ENCODE assay signal across 20 cellular contexts in genomic region chr19:2970201-2970838, GRCh38. TPM values are rescaled to one million over a fixed set of nuclear protein-coding genes. Genes with fewer than 3 reads are reported as not detected.
DNase-seq lines count a peak whose midpoint lies in the region; ATAC-seq and TF ChIP-seq lines count a peak whose summit lies in the region.
"Had no signal": no experiment of that assay in that cellular context is flagged by ENCODE, and none has a peak within 500 bp of the region (broad histone marks: within the 10 kb centered on the region; RNA-seq: fewer than 3 reads in every experiment).

No MANE protein-coding gene starts in this region.

- no peak for DNase-seq in heart left ventricle
- no peak for DNase-seq in Right ventricle myocardium superior
- peak; percentile 96 for DNase-seq in fibroblast of gingiva (ENCODE audit: low read depth)
- DNase-seq in lower lobe of right lung, result no peak
- DNase-seq in vagina (ENCODE audit: extremely low spot score in 2 of 2), result no peak
- DNase-seq in endothelial cell (ENCODE audit: low spot score), result no peak
- DNase-seq: activated CD4-positive, CD25-positive, alpha-beta regulatory T cell treated with anti-CD3 and anti-CD28 coated beads, Interleukin-2, amount 50 U/mL, for 72 hours; activated CD8-positive, alpha-beta memory T cell treated with anti-CD3 and anti-CD28 coated beads, Interleukin-2, amount 50 U/mL, for 48 hours; Caco-2; colonic mucosa; H7; islet precursor cell; naive thymus-derived CD8-positive, alpha-beta T cell; NCI-H2171 treated with DMSO at 0.1 percent for 48 hours had no signal

- intact Hi-C loops in heart left ventricle (cut with DNase I), result loop anchor here in 1 of 10 donors (5.0 kb wide), 1 partner anchor 72 kb away; no protein-coding TSS in a partner anchor
- intact Hi-C loops in Right ventricle myocardium superior (cut with DNase I), result loop anchor here (5.0 kb wide), 1 partner anchor 57 kb away; the partner anchor contains the start of gene TLE2
- intact Hi-C loops in lower lobe of right lung (cut with DNase I), result no loop called here
- intact Hi-C loops in vagina (cut with DNase I), result no loop called here

- no peak overlapping the region for H3K27ac Mint-ChIP-seq in endothelial cell (ENCODE audit: unreplicated experiment)
- H3K27ac Mint-ChIP-seq: activated naive CD4-positive, alpha-beta T cell treated with anti-CD3 and anti-CD28 coated beads, Interleukin-2, amount 50 U/mL, for 72 hours; naive thymus-derived CD8-positive, alpha-beta T cell had no signal

- TF ChIP-seq CTCF in heart left ventricle (IDR thresholded peaks at IDR 0.05) (no peak), lower lobe of right lung (IDR thresholded peaks at IDR 0.05) (no peak), vagina (IDR thresholded peaks at IDR 0.05) (no peak), endothelial cell (IDR thresholded peaks at IDR 0.05; ENCODE audit: unreplicated experiment) (no peak)

- H3K9me3 Mint-ChIP-seq in endothelial cell (ENCODE audit: unreplicated experiment), result no peaks in the 10 kb centered on the region
- H3K9me3 Mint-ChIP-seq: activated naive CD4-positive, alpha-beta T cell treated with anti-CD3 and anti-CD28 coated beads, Interleukin-2, amount 50 U/mL, for 72 hours; naive thymus-derived CD8-positive, alpha-beta T cell had no signal

- no peaks in the 10 kb centered on the region for H3K9me3 ChIP-seq in heart left ventricle
- no peaks in the 10 kb centered on the region for H3K9me3 ChIP-seq in lower lobe of right lung
- H3K9me3 ChIP-seq in vagina, result no peaks in the 10 kb centered on the region
- H3K9me3 ChIP-seq: A549, Caco-2, colonic mucosa had no signal

- no peak overlapping the region for H3K4me3 ChIP-seq in heart left ventricle
- no peak overlapping the region for H3K4me3 ChIP-seq in lower lobe of right lung
- H3K4me3 ChIP-seq in vagina, result no peak overlapping the region
- H3K4me3 ChIP-seq: A549, colonic mucosa, skin epidermis had no signal

- H3K4me1 Mint-ChIP-seq in endothelial cell (ENCODE audit: unreplicated experiment), result peaks cover 11% of the 10 kb centered on the region

- 74 to 83% (median 81%) methylated on average over 9 of the region's 9 CpGs for WGBS in heart left ventricle, 4 donors

- no peak overlapping the region for H3K4me3 Mint-ChIP-seq in endothelial cell (ENCODE audit: unreplicated experiment)
- H3K4me3 Mint-ChIP-seq: naive thymus-derived CD8-positive, alpha-beta T cell had no signal

- ATAC-seq in heart left ventricle (peak in 2 of 4 donors; percentile 3 to 4), Right ventricle myocardium superior (ENCODE audit: poor library complexity) (no peak), lower lobe of right lung (peak; percentile 5 to 45), HG02763 (IDR thresholded peaks at IDR 0.05; ENCODE audit: unreplicated experiment) (no peak), HG03342 (IDR thresholded peaks at IDR 0.05; ENCODE audit: unreplicated experiment) (no peak)
- ATAC-seq: A549; activated naive CD4-positive, alpha-beta T cell treated with anti-CD3 and anti-CD28 coated beads, Interleukin-2, amount 50 U/mL, for 72 hours; naive thymus-derived CD8-positive, alpha-beta T cell had no signal

- H3K27ac ChIP-seq in heart left ventricle, result peak overlapping the region; percentile 65 to 93 (median 84)
- H3K27ac ChIP-seq in lower lobe of right lung, result peak overlapping the region; percentile 82
- peak overlapping the region; percentile 21 for H3K27ac ChIP-seq in vagina
- H3K27ac ChIP-seq: A549, colonic mucosa had no signal

- H3K4me1 ChIP-seq in heart left ventricle, result peaks cover 5 to 72% (median 58%) of the 10 kb centered on the region in 12 donors
- H3K4me1 ChIP-seq in lower lobe of right lung, result peaks cover 72% of the 10 kb centered on the region
- peaks cover 23% of the 10 kb centered on the region for H3K4me1 ChIP-seq in vagina
- H3K4me1 ChIP-seq: A549, Caco-2, colonic mucosa had no signal

- no peaks in the 10 kb centered on the region for H3K27me3 ChIP-seq in heart left ventricle
- H3K27me3 ChIP-seq in lower lobe of right lung (ENCODE audit: low read depth), result no peaks in the 10 kb centered on the region
- H3K27me3 ChIP-seq in vagina, result no peaks in the 10 kb centered on the region
- H3K27me3 ChIP-seq: colonic mucosa had no signal

- TF ChIP-seq POLR2A in heart left ventricle (IDR thresholded peaks at IDR 0.05), result no peak
- no peak for TF ChIP-seq POLR2A in vagina (IDR thresholded peaks at IDR 0.05)

- no peaks in the 10 kb centered on the region for H3K36me3 Mint-ChIP-seq in endothelial cell (ENCODE audit: low read depth, unreplicated experiment)
- H3K36me3 Mint-ChIP-seq: activated naive CD4-positive, alpha-beta T cell treated with anti-CD3 and anti-CD28 coated beads, Interleukin-2, amount 50 U/mL, for 72 hours; naive thymus-derived CD8-positive, alpha-beta T cell had no signal

- no peaks in the 10 kb centered on the region for H3K27me3 Mint-ChIP-seq in endothelial cell (ENCODE audit: unreplicated experiment)

- H3K36me3 ChIP-seq in heart left ventricle, result no peaks in the 10 kb centered on the region
- H3K36me3 ChIP-seq in lower lobe of right lung, result no peaks in the 10 kb centered on the region
- H3K36me3 ChIP-seq in vagina, result no peaks in the 10 kb centered on the region
- H3K36me3 ChIP-seq: colonic mucosa had no signal

RNA-seq across cellular contexts. Expression of gene TLE6, which starts 7.0 kb away (rescaled TPM):
- total RNA-seq in heart left ventricle (1 to 10 TPM in 2 of 9 donors, under 1 TPM in 6, not detected in 1; 0.21 to 1.3 (median 0.57) TPM), Right ventricle myocardium superior (0.70 TPM), lower lobe of right lung (4.2 TPM), vagina (10.6 TPM), endothelial cell (ENCODE audit: unreplicated experiment) (0.59 TPM)
- polyA plus RNA-seq in heart left ventricle, result 1 to 10 TPM; 1.3 to 1.4 TPM

RNA-seq across cellular contexts. Expression of gene ZNF77, which starts 25.5 kb away (rescaled TPM):
- total RNA-seq in heart left ventricle (1 to 10 TPM; 1.8 to 3.2 (median 2.3) TPM), Right ventricle myocardium superior (2.1 TPM), lower lobe of right lung (5.3 TPM), vagina (6.4 TPM), endothelial cell (ENCODE audit: unreplicated experiment) (5.5 TPM)
- 1 to 10 TPM; 1.7 to 2.5 TPM for polyA plus RNA-seq in heart left ventricle

RNA-seq across cellular contexts. Expression of gene TLE2, which starts 58.8 kb away (rescaled TPM):
- total RNA-seq in heart left ventricle (10 to 100 TPM; 34.6 to 75.1 (median 40.5) TPM), Right ventricle myocardium superior (55.7 TPM), lower lobe of right lung (42.7 TPM), vagina (28.2 TPM), endothelial cell (ENCODE audit: unreplicated experiment) (5.7 TPM)
- polyA plus RNA-seq in heart left ventricle, result 10 to 100 TPM; 36.0 to 41.4 TPM
- total RNA-seq: M059J had no signal

Comparison
In these comparisons a context has a peak if more than half of its experiments do, and no peak if none do; other contexts are left out.
1. ATAC-seq: peak in lower lobe of right lung (2 of 2); none in Right ventricle myocardium superior (single experiment), HG02763 (single experiment) and HG03342 (single experiment).
2. H3K27ac ChIP-seq: peak in every context shown above with its lines; median percentile 84 in heart left ventricle; 82 in lower lobe of right lung; 21 in vagina.